25 cellular contexts compared by ENCODE assay signal in the genomic region with DNA sequence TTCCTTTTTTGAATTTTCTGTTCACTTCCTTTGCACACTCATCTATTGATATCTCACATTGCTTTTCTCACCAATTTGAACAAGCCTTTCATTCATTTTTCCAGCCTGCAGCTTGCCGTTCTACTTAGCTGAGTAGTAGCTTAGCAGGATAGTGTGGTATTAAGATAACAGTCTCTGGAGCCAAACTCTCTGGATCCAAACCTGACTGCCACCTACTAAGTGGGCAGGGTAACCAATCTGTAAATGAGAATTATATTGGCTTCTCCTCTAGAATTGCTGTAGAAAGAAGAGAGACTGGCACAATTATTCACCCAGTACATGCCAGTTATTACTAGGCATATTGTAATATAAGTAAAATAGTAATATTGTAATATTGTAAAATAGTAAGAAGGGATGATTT. TPM values are rescaled to one million over a fixed set of nuclear protein-coding genes. Genes with fewer than 3 reads are reported as not detected.
DNase-seq lines count a peak whose midpoint lies in the region; FAIRE-seq and TF ChIP-seq lines count a peak whose summit lies in the region.
"Had no signal": no experiment of that assay in that cellular context is flagged by ENCODE, and none has a peak within 500 bp of the region (broad histone marks: within the 10 kb centered on the region; RNA-seq: fewer than 3 reads in every experiment).

No MANE protein-coding gene starts in this region.

- BruUV-seq in mammary epithelial cell (replicated peaks; lab: Mats Ljungman, UMichigan) (no TSS peak), MCF 10A (replicated peaks; lab: Mats Ljungman, UMichigan) (no TSS peak), endothelial cell of umbilical vein (replicated peaks; lab: Mats Ljungman, UMichigan) (no TSS peak)

- FAIRE-seq in endothelial cell of umbilical vein (lab: Jason Lieb, UNC): no peak
- no peak for FAIRE-seq in keratinocyte (lab: Jason Lieb, UNC)
- FAIRE-seq: A204.1, G401.6, GM12892, H1 had no signal

- no peaks in the 10 kb centered on the region for H3K36me3 Mint-ChIP-seq in MCF 10A (ENCODE audit: insufficient read depth, unreplicated experiment)
- H3K36me3 Mint-ChIP-seq: CD4-positive, CD25-positive, alpha-beta regulatory T cell; CD8-positive, alpha-beta T cell had no signal

- 57% methylated on average over 1 of the region's 1 CpG for WGBS in mammary epithelial cell (ENCODE audit: low coverage, missing lambda C conversion rate)

- peaks cover 12% of the 10 kb centered on the region for H3K4me1 Mint-ChIP-seq in MCF 10A (ENCODE audit: insufficient read depth, unreplicated experiment)
- H3K4me1 Mint-ChIP-seq: B cell; CD4-positive, CD25-positive, alpha-beta regulatory T cell had no signal

- H3K4me3 Mint-ChIP-seq in MCF 10A (ENCODE audit: unreplicated experiment): no peak overlapping the region
- H3K4me3 Mint-ChIP-seq: B cell; CD4-positive, CD25-positive, alpha-beta regulatory T cell; CD8-positive, alpha-beta T cell had no signal

- TF ChIP-seq CTCF in mammary epithelial cell (conservative IDR thresholded peaks at IDR 0.05 in 1 of 2, IDR thresholded peaks at IDR 0.05 in 1 of 2; ENCODE audit: extremely low read depth in 1 of 2, insufficient read depth in 1 of 2, low read depth in 1 of 2, low read length in 2 of 2) (no peak), MCF 10A (IDR thresholded peaks at IDR 0.05; ENCODE audit: unreplicated experiment) (no peak), endothelial cell of umbilical vein (IDR thresholded peaks at IDR 0.05; ENCODE audit: extremely low read depth in 1 of 2, insufficient read depth in 1 of 2, low read depth in 1 of 2, low read length in 2 of 2) (no peak), keratinocyte (optimal IDR thresholded peaks at IDR 0.05 in 1 of 3, IDR thresholded peaks at IDR 0.05 in 1 of 3, conservative IDR thresholded peaks at IDR 0.05 in 1 of 3; ENCODE audit: extremely low read depth in 1 of 3, insufficient read depth in 2 of 3, low read length in 3 of 3) (no peak), right atrium auricular region (IDR thresholded peaks at IDR 0.05) (no peak)

- CTCF ChIA-PET in mammary epithelial cell (lab: Charles Lee; ENCODE audit: low non-redundant PET) (interaction anchor here (0.9 kb wide), 1 partner anchor 496 kb away, joined by 4 read pairs; no protein-coding TSS in a partner anchor), MCF 10A (lab: Yijun Ruan, JAX) (interaction anchor here (0.5 to 3.3 kb wide), 2 partner anchors 108 to 427 kb away, joined by 4 to 23 read pairs; no protein-coding TSS in a partner anchor), endothelial cell of umbilical vein (lab: Charles Lee) (interaction anchor here (1.1 to 9.3 kb wide), 4 partner anchors 17 to 209 kb away, joined by 4 to 72 read pairs (median 8); no protein-coding TSS in a partner anchor)

- H3K9me1 ChIP-seq in endothelial cell of umbilical vein (replicated peaks; ENCODE audit: control insufficient read depth, extremely low read depth, insufficient read depth, low read length): no peaks in the 10 kb centered on the region
- no peaks in the 10 kb centered on the region for H3K9me1 ChIP-seq in keratinocyte (ENCODE audit: control insufficient read depth, extremely low read depth, insufficient read depth, low read length)

- no peak overlapping the region for H3K4me2 ChIP-seq in mammary epithelial cell (ENCODE audit: insufficient read depth, low read depth, low read length)
- peak overlapping the region; percentile 67 for H3K4me2 ChIP-seq in endothelial cell of umbilical vein (ENCODE audit: insufficient read depth, low read length)
- H3K4me2 ChIP-seq in keratinocyte (ENCODE audit: control insufficient read depth, extremely low read depth, insufficient read depth, low read depth, low read length): peak overlapping the region; percentile 67
- H3K4me2 ChIP-seq: BLaER1 had no signal

- H3K4me1 ChIP-seq in mammary epithelial cell (ENCODE audit: insufficient read depth, low read length) (peaks cover 22% of the 10 kb centered on the region), endothelial cell of umbilical vein (ENCODE audit: control insufficient read depth, extremely low read depth, insufficient read depth, low read length) (peaks cover 20% of the 10 kb centered on the region), keratinocyte (ENCODE audit: control insufficient read depth, extremely low read depth, insufficient read depth, low read length) (peaks cover 20% of the 10 kb centered on the region), right atrium auricular region (no peaks in the 10 kb centered on the region)
- H3K4me1 ChIP-seq: BLaER1, Caco-2 had no signal

- H3K9me3 ChIP-seq in mammary epithelial cell (replicated peaks; ENCODE audit: insufficient read depth, low read length): no peaks in the 10 kb centered on the region
- H3K9me3 ChIP-seq in endothelial cell of umbilical vein (replicated peaks; ENCODE audit: control insufficient read depth, insufficient read depth, low read length): no peaks in the 10 kb centered on the region
- no peaks in the 10 kb centered on the region for H3K9me3 ChIP-seq in keratinocyte (ENCODE audit: control insufficient read depth, low read depth, low read length)
- H3K9me3 ChIP-seq in right atrium auricular region: no peaks in the 10 kb centered on the region
- H3K9me3 ChIP-seq: BLaER1, Caco-2 had no signal

- POLR2A ChIA-PET in MCF 10A (lab: Yijun Ruan, JAX): no interaction called here
- POLR2A ChIA-PET in endothelial cell of umbilical vein (lab: Charles Lee): no interaction called here

- H3K36me3 ChIP-seq in mammary epithelial cell (ENCODE audit: insufficient read depth, low read length) (no peaks in the 10 kb centered on the region), endothelial cell of umbilical vein (ENCODE audit: control insufficient read depth in 2 of 2, extremely low read depth in 1 of 2, insufficient read depth in 2 of 2, low read length in 2 of 2) (no peaks in the 10 kb centered on the region), keratinocyte (ENCODE audit: control insufficient read depth in 2 of 2, extremely low read depth in 1 of 2, insufficient read depth in 2 of 2, low read length in 2 of 2) (no peaks in the 10 kb centered on the region), right atrium auricular region (no peaks in the 10 kb centered on the region)
- H3K36me3 ChIP-seq: BLaER1 had no signal

- intact Hi-C loops in mammary epithelial cell (cut with micrococcal nuclease) (no loop called here), MCF 10A (cut with micrococcal nuclease) (no loop called here), endothelial cell of umbilical vein (cut with micrococcal nuclease) (loop anchor here (1.0 kb wide), 1 partner anchor 16 kb away; no protein-coding TSS in a partner anchor)

- no peak overlapping the region for H3K27ac Mint-ChIP-seq in MCF 10A (ENCODE audit: low read depth, unreplicated experiment)
- H3K27ac Mint-ChIP-seq: B cell; CD4-positive, CD25-positive, alpha-beta regulatory T cell; CD8-positive, alpha-beta T cell had no signal

- no peak overlapping the region for H3K4me3 ChIP-seq in mammary epithelial cell (replicated peaks in 1 of 3; ENCODE audit: insufficient read depth in 1 of 3, low read depth in 2 of 3, low read length in 3 of 3)
- H3K4me3 ChIP-seq in endothelial cell of umbilical vein (replicated peaks in 1 of 3; ENCODE audit: insufficient read depth in 1 of 3, low read depth in 1 of 3, low read length in 3 of 3): no peak overlapping the region
- no peak overlapping the region for H3K4me3 ChIP-seq in keratinocyte (ENCODE audit: control insufficient read depth in 2 of 3, extremely low read depth in 1 of 3, insufficient read depth in 2 of 3, low read depth in 1 of 3, low read length in 3 of 3)
- H3K4me3 ChIP-seq in right atrium auricular region: no peak overlapping the region
- H3K4me3 ChIP-seq: BLaER1, GM23248 had no signal

- H3K9ac ChIP-seq in mammary epithelial cell (ENCODE audit: insufficient read depth, low read length) (no peak overlapping the region), endothelial cell of umbilical vein (replicated peaks; ENCODE audit: extremely low read depth, insufficient read depth, low read length) (no peak overlapping the region), keratinocyte (ENCODE audit: control insufficient read depth, extremely low read depth, insufficient read depth, low read length) (no peak overlapping the region)
- H3K9ac ChIP-seq: BLaER1, GM23248 had no signal

- H3K27me3 ChIP-seq in mammary epithelial cell (ENCODE audit: insufficient read depth, low read length) (no peaks in the 10 kb centered on the region), endothelial cell of umbilical vein (ENCODE audit: control insufficient read depth in 2 of 2, insufficient read depth in 2 of 2, low read length in 2 of 2) (no peaks in the 10 kb centered on the region), keratinocyte (ENCODE audit: control insufficient read depth, extremely low read depth, insufficient read depth, low read length) (no peaks in the 10 kb centered on the region), right atrium auricular region (no peaks in the 10 kb centered on the region)
- H3K27me3 ChIP-seq: BLaER1 had no signal

- H3K27me3 Mint-ChIP-seq in MCF 10A (ENCODE audit: insufficient read depth, unreplicated experiment): no peaks in the 10 kb centered on the region

- TF ChIP-seq POLR2A in endothelial cell of umbilical vein (IDR thresholded peaks at IDR 0.05; ENCODE audit: low read depth, low read length): no peak

- no peaks in the 10 kb centered on the region for H3K79me2 ChIP-seq in mammary epithelial cell (ENCODE audit: insufficient read depth, low read length)
- no peaks in the 10 kb centered on the region for H3K79me2 ChIP-seq in endothelial cell of umbilical vein (ENCODE audit: control insufficient read depth, insufficient read depth, low read length)
- no peaks in the 10 kb centered on the region for H3K79me2 ChIP-seq in keratinocyte (ENCODE audit: control insufficient read depth, insufficient read depth, low read length)

- H4K20me1 ChIP-seq in mammary epithelial cell (ENCODE audit: insufficient read depth, low read length) (no peaks in the 10 kb centered on the region), endothelial cell of umbilical vein (replicated peaks; ENCODE audit: control insufficient read depth, extremely low read depth, insufficient read depth, low read length) (no peaks in the 10 kb centered on the region), keratinocyte (ENCODE audit: control insufficient read depth, extremely low read depth, insufficient read depth, low read length) (no peaks in the 10 kb centered on the region)
- H4K20me1 ChIP-seq: BLaER1 had no signal

- H3K9me3 Mint-ChIP-seq in MCF 10A (ENCODE audit: unreplicated experiment): no peaks in the 10 kb centered on the region
- H3K9me3 Mint-ChIP-seq: CD8-positive, alpha-beta T cell had no signal

- in situ Hi-C loops in mammary epithelial cell (cut with MboI; ENCODE audit: low sequenced_read_pairs in 2 of 2): loop anchor here in 1 of 2 donors (5.0 to 25.0 kb wide), 2 partner anchors 101 to 316 kb away; no protein-coding TSS in a partner anchor

- dilution Hi-C loops in mammary epithelial cell (cut with HindIII; ENCODE audit: low sequenced_read_pairs) (no loop called here), endothelial cell of umbilical vein (cut with MboI; ENCODE audit: extremely low pct_ligation_motif_present, low sequenced_read_pairs) (no loop called here), keratinocyte (cut with MboI; ENCODE audit: extremely low pct_ligation_motif_present, low sequenced_read_pairs) (no loop called here)

- DNase-seq in mammary epithelial cell: no peak
- DNase-seq in MCF 10A (ENCODE audit: unreplicated experiment): no peak
- no peak for DNase-seq in endothelial cell of umbilical vein (ENCODE audit: low read depth, low spot score)
- no peak for DNase-seq in keratinocyte (ENCODE audit: low read depth, low spot score)
- DNase-seq in retina: no peak
- no peak for DNase-seq in NCI-H774 (lab: John Stamatoyannopoulos, UW)
- DNase-seq in pons (ENCODE audit: low spot score): no peak
- no peak for DNase-seq in right atrium auricular region (ENCODE audit: low spot score)
- DNase-seq: Caco-2; CD4-positive, CD25-positive, alpha-beta regulatory T cell; CD8-positive, alpha-beta T cell; DMS153; DND-41; H7; HCEC 1CT had no signal

- peak overlapping the region; percentile 76 for H3K27ac ChIP-seq in mammary epithelial cell (ENCODE audit: insufficient read depth, low read depth, low read length)
- peak overlapping the region; percentile 92 for H3K27ac ChIP-seq in endothelial cell of umbilical vein (ENCODE audit: insufficient read depth, low read depth, low read length)
- H3K27ac ChIP-seq in keratinocyte (ENCODE audit: control insufficient read depth, insufficient read depth, low read length): peak overlapping the region; percentile 87
- H3K27ac ChIP-seq in right atrium auricular region: no peak overlapping the region
- H3K27ac ChIP-seq: 22Rv1, BLaER1, C4-2B, GM23248 had no signal

- H2AFZ ChIP-seq in mammary epithelial cell (ENCODE audit: low read depth, low read length) (no peak overlapping the region), endothelial cell of umbilical vein (ENCODE audit: low read depth, low read length) (no peak overlapping the region), keratinocyte (ENCODE audit: control insufficient read depth, low read length) (no peak overlapping the region)
- H2AFZ ChIP-seq: GM23248 had no signal

RNA-seq across cellular contexts. Expression of a gene that starts 40.5 kb away (rescaled TPM):
- not detected for total RNA-seq in mammary epithelial cell
- polyA plus RNA-seq in mammary epithelial cell: 0.15 TPM
- polyA minus RNA-seq in mammary epithelial cell: not detected
- total RNA-seq in MCF 10A (2022): 0.09 TPM in 1 of 2 replicates, not detected in the other
- total RNA-seq in endothelial cell of umbilical vein: not detected in 2 replicates
- polyA plus RNA-seq in endothelial cell of umbilical vein: not detected in 2 replicates
- not detected in 2 replicates for polyA plus RNA-seq in endothelial cell of umbilical vein (2011; cell fraction: cytosol; rRNA removed)
- not detected in 2 replicates for polyA plus RNA-seq in endothelial cell of umbilical vein (2011; cell fraction: nucleus; rRNA removed)
- polyA plus RNA-seq in endothelial cell of umbilical vein (2012): not detected in 2 replicates
- not detected in 2 replicates for polyA minus RNA-seq in endothelial cell of umbilical vein
- not detected for polyA minus RNA-seq in endothelial cell of umbilical vein (2011; cell fraction: cytosol; rRNA and poly(A)+ RNA removed)
- not detected in 2 replicates for polyA minus RNA-seq in endothelial cell of umbilical vein (2011; cell fraction: nucleus; rRNA and poly(A)+ RNA removed)
- 1.5 to 3.6 TPM (median 2.6 TPM) in 3 replicates for polyA plus RNA-seq in keratinocyte
- polyA plus RNA-seq in keratinocyte (2011; ENCODE audit: low read depth): 15.3 TPM
- 0.58 and 1.3 TPM in 2 replicates for polyA plus RNA-seq in keratinocyte (2011; cell fraction: cytosol; rRNA removed)
- 2.6 and 3.8 TPM in 2 replicates for polyA plus RNA-seq in keratinocyte (2011; cell fraction: nucleus; rRNA removed)
- 0.91 and 18.3 TPM in 2 replicates for polyA plus RNA-seq in keratinocyte (2012; ENCODE audit: low replicate concordance)
- 0.59 to 8.0 TPM (median 4.1 TPM) in 3 replicates for polyA minus RNA-seq in keratinocyte
- not detected for polyA minus RNA-seq in keratinocyte (2011; cell fraction: cytosol; rRNA and poly(A)+ RNA removed)
- 3.5 and 3.7 TPM in 2 replicates for polyA minus RNA-seq in keratinocyte (2011; cell fraction: nucleus; rRNA and poly(A)+ RNA removed)
- 1 to 10 TPM; 1.1 to 2.9 TPM for total RNA-seq in right atrium auricular region
- total RNA-seq: B cell; Caco-2; CD4-positive, CD25-positive, alpha-beta regulatory T cell; CD8-positive, alpha-beta T cell; GM23248; H1; H7 had no signal
- polyA plus RNA-seq: AG04450, GM23248, H1 had no signal

Comparison
In these comparisons a context has a peak if more than half of its experiments do, and no peak if none do; other contexts are left out.
1. H3K27ac ChIP-seq: peak in mammary epithelial cell (single experiment), endothelial cell of umbilical vein (single experiment) and keratinocyte (single experiment); none in right atrium auricular region (0 of 2).